ENCODE assay signal across 23 cellular contexts in the genomic region with DNA sequence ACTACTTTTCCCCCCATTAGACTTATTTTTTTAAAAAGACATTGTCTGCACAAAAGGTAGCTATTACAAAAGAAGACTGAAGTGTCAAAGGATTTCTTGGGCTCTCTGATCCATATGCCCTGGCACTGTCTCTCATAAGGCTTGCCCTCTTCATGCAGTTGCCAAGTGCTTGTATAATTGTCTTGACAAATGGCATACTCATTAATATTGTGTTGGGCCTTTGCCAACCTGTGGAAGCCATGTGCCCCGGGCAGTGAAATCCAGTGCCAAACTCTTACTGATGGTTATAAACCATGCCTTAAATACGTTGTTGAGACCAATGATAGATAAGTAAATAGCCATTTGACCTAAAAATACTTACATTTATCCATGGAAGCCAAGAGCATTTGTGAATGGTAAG.
A peak's percentile ranks its signal among the peaks of the same experiment; 100 is the strongest.
DNase-seq lines count a peak whose midpoint lies in the region; ATAC-seq lines count a peak whose summit lies in the region.
"Had no signal": no experiment of that assay in that cellular context is flagged by ENCODE, and none has a peak within 500 bp of the region (broad histone marks: within the 10 kb centered on the region; RNA-seq: fewer than 3 reads in every experiment).

No MANE protein-coding gene starts in this region.

- DNase-seq in NCI-H345 (lab: John Stamatoyannopoulos, UW) (peak; percentile 3), NCI-H345 treated with DMSO at 0.1 percent for 48 hours (lab: John Stamatoyannopoulos, UW; ENCODE audit: unreplicated experiment) (no peak), NCI-H1105 treated with DMSO at 0.1 percent for 48 hours (lab: John Stamatoyannopoulos, UW) (peak; percentile 97), NCI-H446 treated with DMSO at 0.1 percent for 48 hours (lab: John Stamatoyannopoulos, UW) (peak; percentile 89), NCI-H510A (lab: John Stamatoyannopoulos, UW) (no peak)
- DNase-seq in activated CD4-positive, alpha-beta T cell treated with anti-CD3 and anti-CD28 coated beads for 36 hours = no peak
- DNase-seq in activated T-helper 1 cell treated with anti-CD3 and anti-CD28 coated beads, Interleukin-12 subunit alpha, Interleukin-12 subunit beta, Interleukin-2, Interleukin-4 antibody, amounts not matched to agents 30 ng/mL and 10 ng/mL and 1 ng/mL, durations not matched to agents 14 hours and 24 hours and 36 hours (ENCODE audit: low spot score) = no peak
- DNase-seq: activated CD4-positive, alpha-beta T cell treated with anti-CD3 and anti-CD28 coated beads, Interleukin-2, amount 10 ng/mL, durations not matched to agents 24 days and 14 days; activated CD8-positive, alpha-beta memory T cell treated with anti-CD3 and anti-CD28 coated beads, Interleukin-2, amount 10 ng/mL, durations not matched to agents 7 days and 5 days; Caco-2; caudate nucleus; EL; KBM-7; lower lobe of right lung; NCI-H226; nephron progenitor cell; ovary; stimulated activated CD4-positive, alpha-beta T cell treated with anti-CD3 and anti-CD28 coated beads, Interleukin-15, amount 100 ng/mL, for 24 hours; T-helper 17 cell had no signal

- CTCF ChIA-PET in activated CD4-positive, alpha-beta T cell treated with anti-CD3 and anti-CD28 coated beads for 36 hours (lab: Charles Lee) = no interaction called here

- H3K9me3 Mint-ChIP-seq in activated CD4-positive, alpha-beta T cell treated with anti-CD3 and anti-CD28 coated beads for 36 hours (ENCODE audit: low read depth) = peaks cover 2% of the 10 kb centered on the region
- H3K9me3 Mint-ChIP-seq in activated T-helper 1 cell treated with anti-CD3 and anti-CD28 coated beads, Interleukin-12 subunit alpha, Interleukin-12 subunit beta, Interleukin-2, Interleukin-4 antibody, amounts not matched to agents 30 ng/mL and 10 ng/mL and 1 ng/mL, durations not matched to agents 14 hours and 24 hours and 36 hours = no peaks in the 10 kb centered on the region
- H3K9me3 Mint-ChIP-seq: activated CD4-positive, alpha-beta T cell treated with anti-CD3 and anti-CD28 coated beads, Interleukin-2, amount 10 ng/mL, durations not matched to agents 24 days and 14 days; nephron progenitor cell; stimulated activated naive CD8-positive, alpha-beta T cell treated with anti-CD3 and anti-CD28 coated beads, Interleukin-15, Interleukin-2, amounts not matched to agents 100 ng/mL and 50 ng/mL, for 24 hours had no signal

- no peaks in the 10 kb centered on the region for H3K36me3 Mint-ChIP-seq in activated CD4-positive, alpha-beta T cell treated with anti-CD3 and anti-CD28 coated beads for 36 hours (ENCODE audit: low read depth)
- no peaks in the 10 kb centered on the region for H3K36me3 Mint-ChIP-seq in activated T-helper 1 cell treated with anti-CD3 and anti-CD28 coated beads, Interleukin-12 subunit alpha, Interleukin-12 subunit beta, Interleukin-2, Interleukin-4 antibody, amounts not matched to agents 30 ng/mL and 10 ng/mL and 1 ng/mL, durations not matched to agents 14 hours and 24 hours and 36 hours (ENCODE audit: low read depth)
- H3K36me3 Mint-ChIP-seq: activated CD8-positive, alpha-beta memory T cell treated with anti-CD3 and anti-CD28 coated beads, Interleukin-2, amount 10 ng/mL, durations not matched to agents 7 days and 5 days had no signal

- ATAC-seq in esophagus mucosa = peak; percentile 44
- no peak for ATAC-seq in activated CD4-positive, alpha-beta T cell treated with anti-CD3 and anti-CD28 coated beads for 36 hours
- ATAC-seq: A549; activated CD8-positive, alpha-beta memory T cell treated with anti-CD3 and anti-CD28 coated beads, Interleukin-2, amount 10 ng/mL, durations not matched to agents 7 days and 5 days; lower lobe of right lung; T-helper 17 cell had no signal

- H3K4me1 Mint-ChIP-seq in activated CD4-positive, alpha-beta T cell treated with anti-CD3 and anti-CD28 coated beads for 36 hours = peaks cover 5% of the 10 kb centered on the region
- no peaks in the 10 kb centered on the region for H3K4me1 Mint-ChIP-seq in activated T-helper 1 cell treated with anti-CD3 and anti-CD28 coated beads, Interleukin-12 subunit alpha, Interleukin-12 subunit beta, Interleukin-2, Interleukin-4 antibody, amounts not matched to agents 30 ng/mL and 10 ng/mL and 1 ng/mL, durations not matched to agents 14 hours and 24 hours and 36 hours (ENCODE audit: low read depth)
- H3K4me1 Mint-ChIP-seq: activated CD4-positive, alpha-beta T cell treated with anti-CD3 and anti-CD28 coated beads, Interleukin-2, amount 10 ng/mL, durations not matched to agents 24 days and 14 days; nephron progenitor cell had no signal

- H3K27ac Mint-ChIP-seq in activated CD4-positive, alpha-beta T cell treated with anti-CD3 and anti-CD28 coated beads for 36 hours = no peak overlapping the region
- H3K27ac Mint-ChIP-seq in activated T-helper 1 cell treated with anti-CD3 and anti-CD28 coated beads, Interleukin-12 subunit alpha, Interleukin-12 subunit beta, Interleukin-2, Interleukin-4 antibody, amounts not matched to agents 30 ng/mL and 10 ng/mL and 1 ng/mL, durations not matched to agents 14 hours and 24 hours and 36 hours = no peak overlapping the region
- H3K27ac Mint-ChIP-seq: activated CD4-positive, alpha-beta T cell treated with anti-CD3 and anti-CD28 coated beads, Interleukin-2, amount 10 ng/mL, durations not matched to agents 24 days and 14 days; activated CD8-positive, alpha-beta memory T cell treated with anti-CD3 and anti-CD28 coated beads, Interleukin-2, amount 10 ng/mL, durations not matched to agents 7 days and 5 days; activated naive CD8-positive, alpha-beta T cell; nephron progenitor cell; stimulated activated naive CD8-positive, alpha-beta T cell treated with anti-CD3 and anti-CD28 coated beads, Interleukin-15, Interleukin-2, amounts not matched to agents 100 ng/mL and 50 ng/mL, for 24 hours; T-helper 17 cell had no signal

- intact Hi-C loops in activated CD4-positive, alpha-beta T cell treated with anti-CD3 and anti-CD28 coated beads for 36 hours (cut with DNase I, micrococcal nuclease) = no loop called here
- intact Hi-C loops in activated T-helper 1 cell treated with anti-CD3 and anti-CD28 coated beads, Interleukin-12 subunit alpha, Interleukin-12 subunit beta, Interleukin-2, Interleukin-4 antibody, amounts not matched to agents 30 ng/mL and 10 ng/mL and 1 ng/mL, durations not matched to agents 14 hours and 24 hours and 36 hours (cut with micrococcal nuclease) = no loop called here

- H3K27me3 Mint-ChIP-seq in activated CD4-positive, alpha-beta T cell treated with anti-CD3 and anti-CD28 coated beads for 36 hours = no peaks in the 10 kb centered on the region
- H3K27me3 Mint-ChIP-seq in activated T-helper 1 cell treated with anti-CD3 and anti-CD28 coated beads, Interleukin-12 subunit alpha, Interleukin-12 subunit beta, Interleukin-2, Interleukin-4 antibody, amounts not matched to agents 30 ng/mL and 10 ng/mL and 1 ng/mL, durations not matched to agents 14 hours and 24 hours and 36 hours (ENCODE audit: insufficient read depth) = no peaks in the 10 kb centered on the region
- H3K27me3 Mint-ChIP-seq: activated CD4-positive, alpha-beta T cell treated with anti-CD3 and anti-CD28 coated beads, Interleukin-2, amount 10 ng/mL, durations not matched to agents 24 days and 14 days; activated CD8-positive, alpha-beta memory T cell treated with anti-CD3 and anti-CD28 coated beads, Interleukin-2, amount 10 ng/mL, durations not matched to agents 7 days and 5 days; activated naive CD8-positive, alpha-beta T cell; stimulated activated naive CD8-positive, alpha-beta T cell treated with anti-CD3 and anti-CD28 coated beads, Interleukin-15, Interleukin-2, amounts not matched to agents 100 ng/mL and 50 ng/mL, for 24 hours; T-helper 17 cell had no signal

- POLR2A ChIA-PET in activated CD4-positive, alpha-beta T cell treated with anti-CD3 and anti-CD28 coated beads for 36 hours (lab: Charles Lee) = no interaction called here

- no peak overlapping the region for H3K4me3 Mint-ChIP-seq in activated CD4-positive, alpha-beta T cell treated with anti-CD3 and anti-CD28 coated beads for 36 hours
- H3K4me3 Mint-ChIP-seq in activated T-helper 1 cell treated with anti-CD3 and anti-CD28 coated beads, Interleukin-12 subunit alpha, Interleukin-12 subunit beta, Interleukin-2, Interleukin-4 antibody, amounts not matched to agents 30 ng/mL and 10 ng/mL and 1 ng/mL, durations not matched to agents 14 hours and 24 hours and 36 hours = no peak overlapping the region
- H3K4me3 Mint-ChIP-seq: activated CD4-positive, alpha-beta T cell treated with anti-CD3 and anti-CD28 coated beads, Interleukin-2, amount 10 ng/mL, durations not matched to agents 24 days and 14 days; activated CD8-positive, alpha-beta memory T cell treated with anti-CD3 and anti-CD28 coated beads, Interleukin-2, amount 10 ng/mL, durations not matched to agents 7 days and 5 days; activated naive CD8-positive, alpha-beta T cell; nephron progenitor cell; stimulated activated naive CD8-positive, alpha-beta T cell treated with anti-CD3 and anti-CD28 coated beads, Interleukin-15, Interleukin-2, amounts not matched to agents 100 ng/mL and 50 ng/mL, for 24 hours; T-helper 17 cell had no signal

Comparison
In these comparisons a context has a peak if more than half of its experiments do, and no peak if none do; other contexts are left out.
1. DNase-seq: peak in NCI-H345 (single experiment), NCI-H1105 treated with DMSO at 0.1 percent for 48 hours (single experiment) and NCI-H446 treated with DMSO at 0.1 percent for 48 hours (single experiment); none in NCI-H345 treated with DMSO at 0.1 percent for 48 hours (single experiment), NCI-H510A (single experiment), activated CD4-positive, alpha-beta T cell treated with anti-CD3 and anti-CD28 coated beads for 36 hours (single experiment) and activated T-helper 1 cell treated with anti-CD3 and anti-CD28 coated beads, Interleukin-12 subunit alpha, Interleukin-12 subunit beta, Interleukin-2, Interleukin-4 antibody, amounts not matched to agents 30 ng/mL and 10 ng/mL and 1 ng/mL, durations not matched to agents 14 hours and 24 hours and 36 hours (single experiment).